1 cellular context compared by ENCODE assay signal in the genomic region with DNA sequence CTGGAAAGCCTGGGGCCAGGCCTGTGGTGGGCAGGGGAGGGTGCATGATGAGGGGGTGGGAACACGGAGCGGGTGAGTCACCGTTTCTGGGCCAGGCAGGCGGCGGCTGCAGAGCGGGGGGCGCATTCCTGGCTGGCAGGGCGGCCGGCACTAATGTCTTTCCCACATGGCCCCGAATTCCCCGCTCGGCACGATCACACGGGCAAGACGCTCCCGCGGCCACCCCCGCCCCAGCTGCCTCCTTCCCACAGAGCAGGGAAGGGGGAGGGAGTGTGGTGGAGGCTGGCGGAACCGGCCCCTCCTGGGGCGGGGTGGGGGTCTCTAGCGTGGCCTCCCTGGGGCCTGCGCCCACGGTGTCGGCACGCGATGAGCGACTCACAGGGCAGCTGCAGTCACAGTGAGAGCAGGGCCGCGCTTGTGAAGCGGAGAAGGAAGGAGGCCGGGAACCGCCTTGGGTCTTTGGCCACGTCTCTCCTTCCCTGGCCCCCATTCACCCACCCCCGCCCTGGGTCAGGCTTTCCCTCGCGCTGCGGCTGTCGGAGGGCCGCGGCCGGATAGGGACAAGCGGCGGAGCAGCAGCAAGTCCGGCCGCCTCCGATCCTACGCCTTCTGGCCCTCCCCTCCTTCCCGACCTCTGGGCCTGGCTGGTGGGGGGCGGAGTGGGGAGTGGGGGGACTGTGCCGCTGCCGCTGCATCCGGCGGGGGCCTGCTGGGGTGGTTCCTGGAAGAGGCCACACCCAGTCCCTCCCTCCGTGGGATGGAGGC.
TF ChIP-seq lines count a peak whose summit lies in the region.

No MANE protein-coding gene starts in this region.

TF ChIP-seq in K562, 482 proteins besides CTCF, POLR2A, EP300 and RAD21 (continued from another document and continues in another):
- TF ChIP-seq, protein P1, sequence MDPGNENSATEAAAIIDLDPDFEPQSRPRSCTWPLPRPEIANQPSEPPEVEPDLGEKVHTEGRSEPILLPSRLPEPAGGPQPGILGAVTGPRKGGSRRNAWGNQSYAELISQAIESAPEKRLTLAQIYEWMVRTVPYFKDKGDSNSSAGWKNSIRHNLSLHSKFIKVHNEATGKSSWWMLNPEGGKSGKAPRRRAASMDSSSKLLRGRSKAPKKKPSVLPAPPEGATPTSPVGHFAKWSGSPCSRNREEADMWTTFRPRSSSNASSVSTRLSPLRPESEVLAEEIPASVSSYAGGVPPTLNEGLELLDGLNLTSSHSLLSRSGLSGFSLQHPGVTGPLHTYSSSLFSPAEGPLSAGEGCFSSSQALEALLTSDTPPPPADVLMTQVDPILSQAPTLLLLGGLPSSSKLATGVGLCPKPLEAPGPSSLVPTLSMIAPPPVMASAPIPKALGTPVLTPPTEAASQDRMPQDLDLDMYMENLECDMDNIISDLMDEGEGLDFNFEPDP (CRISPR knock-in tag; IDR thresholded peaks at IDR 0.05) = no peak
- TF ChIP-seq ZNF143 (CRISPR knock-in tag; IDR thresholded peaks at IDR 0.05) (no peak), RUNX1 (IDR thresholded peaks at IDR 0.05; ENCODE audit: low read depth) (no peak), ZNF140 (CRISPR knock-in tag; IDR thresholded peaks at IDR 0.05) (no peak), MEF2A (IDR thresholded peaks at IDR 0.05; ENCODE audit: control insufficient read depth, low read depth, low read length) (no peak), RNF2 (IDR thresholded peaks at IDR 0.05) (peak; percentile 31), SRSF7 (optimal IDR thresholded peaks at IDR 0.05; ENCODE audit: low read depth, low read length) (no peak), CBX1 (IDR thresholded peaks at IDR 0.05; ENCODE audit: low read depth) (no peak; the same call in none of the 2 replicates), NCOA6 (IDR thresholded peaks at IDR 0.05) (no peak), TAF9B (IDR thresholded peaks at IDR 0.05; ENCODE audit: partially characterized antibody) (peak; percentile 24), ZNF324 (CRISPR knock-in tag; IDR thresholded peaks at IDR 0.05) (no peak), MTA2 (IDR thresholded peaks at IDR 0.05; ENCODE audit: low read depth) (no peak), NR2C2 (CRISPR knock-in tag; IDR thresholded peaks at IDR 0.05) (0 out of 2 replicates have a peak, but pooled peaks have one; percentile 28), NR2C2 (tag; IDR thresholded peaks at IDR 0.05) (peak; percentile 56; the same call in 1 of the 2 replicates), ZNF12 (CRISPR knock-in tag; IDR thresholded peaks at IDR 0.05) (no peak), TGIF2 (CRISPR knock-in tag; IDR thresholded peaks at IDR 0.05) (no peak), MTA1 (IDR thresholded peaks at IDR 0.05; ENCODE audit: borderline replicate concordance) (no peak), ZC3H11A (IDR thresholded peaks at IDR 0.05; ENCODE audit: low read depth, low read length) (no peak), SAFB2 (IDR thresholded peaks at IDR 0.05; ENCODE audit: borderline replicate concordance, low read depth, low read length, severe bottlenecking) (no peak), ERF (CRISPR knock-in tag; IDR thresholded peaks at IDR 0.05) (no peak), POLR2AphosphoS5 (IDR thresholded peaks at IDR 0.05; ENCODE audit: control insufficient read depth, insufficient read depth, low read depth, low read length) (peak; percentile 68), SLC30A9 (CRISPR knock-in tag; IDR thresholded peaks at IDR 0.05) (no peak), ESRRB (CRISPR knock-in tag; IDR thresholded peaks at IDR 0.05; ENCODE audit: borderline replicate concordance) (0 out of 2 replicates have a peak, but pooled peaks have one; percentile 60), FOXK1 (CRISPR knock-in tag; IDR thresholded peaks at IDR 0.05; ENCODE audit: borderline replicate concordance) (no peak), ZNF274 (IDR thresholded peaks at IDR 0.05; ENCODE audit: borderline replicate concordance, low read depth, low read length) (no peak), MBD2 (IDR thresholded peaks at IDR 0.05; ENCODE audit: borderline replicate concordance, low read depth) (no peak; the same call in 1 of the 2 replicates), POLR2H (tag; IDR thresholded peaks at IDR 0.05; ENCODE audit: low read depth) (no peak), PHB (CRISPR knock-in tag; IDR thresholded peaks at IDR 0.05) (no peak), GTF2A2 (tag; IDR thresholded peaks at IDR 0.05) (no peak), HLTF (IDR thresholded peaks at IDR 0.05) (no peak), TAF7 (tag; IDR thresholded peaks at IDR 0.05) (no peak), NR1H2 (CRISPR knock-in tag; IDR thresholded peaks at IDR 0.05) (no peak), TCF7L2 (IDR thresholded peaks at IDR 0.05; ENCODE audit: low read depth, low read length) (no peak), PHF21A (IDR thresholded peaks at IDR 0.05; ENCODE audit: borderline replicate concordance, low read depth) (0 out of 2 replicates have a peak, but pooled peaks have one; percentile 54), ZFP36 (IDR thresholded peaks at IDR 0.05; ENCODE audit: low read depth, low read length, partially characterized antibody) (no peak), HIVEP1 (CRISPR knock-in tag; IDR thresholded peaks at IDR 0.05) (no peak), SMARCE1 (IDR thresholded peaks at IDR 0.05) (peak; percentile 63; the same call in 1 of the 2 replicates), RBM15 (IDR thresholded peaks at IDR 0.05; ENCODE audit: insufficient read depth, low read length) (no peak)
- TF ChIP-seq, protein P2, sequence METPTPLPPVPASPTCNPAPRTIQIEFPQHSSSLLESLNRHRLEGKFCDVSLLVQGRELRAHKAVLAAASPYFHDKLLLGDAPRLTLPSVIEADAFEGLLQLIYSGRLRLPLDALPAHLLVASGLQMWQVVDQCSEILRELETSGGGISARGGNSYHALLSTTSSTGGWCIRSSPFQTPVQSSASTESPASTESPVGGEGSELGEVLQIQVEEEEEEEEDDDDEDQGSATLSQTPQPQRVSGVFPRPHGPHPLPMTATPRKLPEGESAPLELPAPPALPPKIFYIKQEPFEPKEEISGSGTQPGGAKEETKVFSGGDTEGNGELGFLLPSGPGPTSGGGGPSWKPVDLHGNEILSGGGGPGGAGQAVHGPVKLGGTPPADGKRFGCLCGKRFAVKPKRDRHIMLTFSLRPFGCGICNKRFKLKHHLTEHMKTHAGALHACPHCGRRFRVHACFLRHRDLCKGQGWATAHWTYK (CRISPR knock-in tag; IDR thresholded peaks at IDR 0.05) = no peak
- TF ChIP-seq, protein P3, sequence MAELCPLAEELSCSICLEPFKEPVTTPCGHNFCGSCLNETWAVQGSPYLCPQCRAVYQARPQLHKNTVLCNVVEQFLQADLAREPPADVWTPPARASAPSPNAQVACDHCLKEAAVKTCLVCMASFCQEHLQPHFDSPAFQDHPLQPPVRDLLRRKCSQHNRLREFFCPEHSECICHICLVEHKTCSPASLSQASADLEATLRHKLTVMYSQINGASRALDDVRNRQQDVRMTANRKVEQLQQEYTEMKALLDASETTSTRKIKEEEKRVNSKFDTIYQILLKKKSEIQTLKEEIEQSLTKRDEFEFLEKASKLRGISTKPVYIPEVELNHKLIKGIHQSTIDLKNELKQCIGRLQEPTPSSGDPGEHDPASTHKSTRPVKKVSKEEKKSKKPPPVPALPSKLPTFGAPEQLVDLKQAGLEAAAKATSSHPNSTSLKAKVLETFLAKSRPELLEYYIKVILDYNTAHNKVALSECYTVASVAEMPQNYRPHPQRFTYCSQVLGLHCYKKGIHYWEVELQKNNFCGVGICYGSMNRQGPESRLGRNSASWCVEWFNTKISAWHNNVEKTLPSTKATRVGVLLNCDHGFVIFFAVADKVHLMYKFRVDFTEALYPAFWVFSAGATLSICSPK (IDR thresholded peaks at IDR 0.05; ENCODE audit: borderline replicate concordance) = no peak
- TF ChIP-seq, protein P4, sequence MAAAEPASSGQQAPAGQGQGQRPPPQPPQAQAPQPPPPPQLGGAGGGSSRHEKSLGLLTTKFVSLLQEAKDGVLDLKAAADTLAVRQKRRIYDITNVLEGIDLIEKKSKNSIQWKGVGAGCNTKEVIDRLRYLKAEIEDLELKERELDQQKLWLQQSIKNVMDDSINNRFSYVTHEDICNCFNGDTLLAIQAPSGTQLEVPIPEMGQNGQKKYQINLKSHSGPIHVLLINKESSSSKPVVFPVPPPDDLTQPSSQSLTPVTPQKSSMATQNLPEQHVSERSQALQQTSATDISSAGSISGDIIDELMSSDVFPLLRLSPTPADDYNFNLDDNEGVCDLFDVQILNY (CRISPR knock-in tag; IDR thresholded peaks at IDR 0.05) = no peak
- TF ChIP-seq, protein P5, sequence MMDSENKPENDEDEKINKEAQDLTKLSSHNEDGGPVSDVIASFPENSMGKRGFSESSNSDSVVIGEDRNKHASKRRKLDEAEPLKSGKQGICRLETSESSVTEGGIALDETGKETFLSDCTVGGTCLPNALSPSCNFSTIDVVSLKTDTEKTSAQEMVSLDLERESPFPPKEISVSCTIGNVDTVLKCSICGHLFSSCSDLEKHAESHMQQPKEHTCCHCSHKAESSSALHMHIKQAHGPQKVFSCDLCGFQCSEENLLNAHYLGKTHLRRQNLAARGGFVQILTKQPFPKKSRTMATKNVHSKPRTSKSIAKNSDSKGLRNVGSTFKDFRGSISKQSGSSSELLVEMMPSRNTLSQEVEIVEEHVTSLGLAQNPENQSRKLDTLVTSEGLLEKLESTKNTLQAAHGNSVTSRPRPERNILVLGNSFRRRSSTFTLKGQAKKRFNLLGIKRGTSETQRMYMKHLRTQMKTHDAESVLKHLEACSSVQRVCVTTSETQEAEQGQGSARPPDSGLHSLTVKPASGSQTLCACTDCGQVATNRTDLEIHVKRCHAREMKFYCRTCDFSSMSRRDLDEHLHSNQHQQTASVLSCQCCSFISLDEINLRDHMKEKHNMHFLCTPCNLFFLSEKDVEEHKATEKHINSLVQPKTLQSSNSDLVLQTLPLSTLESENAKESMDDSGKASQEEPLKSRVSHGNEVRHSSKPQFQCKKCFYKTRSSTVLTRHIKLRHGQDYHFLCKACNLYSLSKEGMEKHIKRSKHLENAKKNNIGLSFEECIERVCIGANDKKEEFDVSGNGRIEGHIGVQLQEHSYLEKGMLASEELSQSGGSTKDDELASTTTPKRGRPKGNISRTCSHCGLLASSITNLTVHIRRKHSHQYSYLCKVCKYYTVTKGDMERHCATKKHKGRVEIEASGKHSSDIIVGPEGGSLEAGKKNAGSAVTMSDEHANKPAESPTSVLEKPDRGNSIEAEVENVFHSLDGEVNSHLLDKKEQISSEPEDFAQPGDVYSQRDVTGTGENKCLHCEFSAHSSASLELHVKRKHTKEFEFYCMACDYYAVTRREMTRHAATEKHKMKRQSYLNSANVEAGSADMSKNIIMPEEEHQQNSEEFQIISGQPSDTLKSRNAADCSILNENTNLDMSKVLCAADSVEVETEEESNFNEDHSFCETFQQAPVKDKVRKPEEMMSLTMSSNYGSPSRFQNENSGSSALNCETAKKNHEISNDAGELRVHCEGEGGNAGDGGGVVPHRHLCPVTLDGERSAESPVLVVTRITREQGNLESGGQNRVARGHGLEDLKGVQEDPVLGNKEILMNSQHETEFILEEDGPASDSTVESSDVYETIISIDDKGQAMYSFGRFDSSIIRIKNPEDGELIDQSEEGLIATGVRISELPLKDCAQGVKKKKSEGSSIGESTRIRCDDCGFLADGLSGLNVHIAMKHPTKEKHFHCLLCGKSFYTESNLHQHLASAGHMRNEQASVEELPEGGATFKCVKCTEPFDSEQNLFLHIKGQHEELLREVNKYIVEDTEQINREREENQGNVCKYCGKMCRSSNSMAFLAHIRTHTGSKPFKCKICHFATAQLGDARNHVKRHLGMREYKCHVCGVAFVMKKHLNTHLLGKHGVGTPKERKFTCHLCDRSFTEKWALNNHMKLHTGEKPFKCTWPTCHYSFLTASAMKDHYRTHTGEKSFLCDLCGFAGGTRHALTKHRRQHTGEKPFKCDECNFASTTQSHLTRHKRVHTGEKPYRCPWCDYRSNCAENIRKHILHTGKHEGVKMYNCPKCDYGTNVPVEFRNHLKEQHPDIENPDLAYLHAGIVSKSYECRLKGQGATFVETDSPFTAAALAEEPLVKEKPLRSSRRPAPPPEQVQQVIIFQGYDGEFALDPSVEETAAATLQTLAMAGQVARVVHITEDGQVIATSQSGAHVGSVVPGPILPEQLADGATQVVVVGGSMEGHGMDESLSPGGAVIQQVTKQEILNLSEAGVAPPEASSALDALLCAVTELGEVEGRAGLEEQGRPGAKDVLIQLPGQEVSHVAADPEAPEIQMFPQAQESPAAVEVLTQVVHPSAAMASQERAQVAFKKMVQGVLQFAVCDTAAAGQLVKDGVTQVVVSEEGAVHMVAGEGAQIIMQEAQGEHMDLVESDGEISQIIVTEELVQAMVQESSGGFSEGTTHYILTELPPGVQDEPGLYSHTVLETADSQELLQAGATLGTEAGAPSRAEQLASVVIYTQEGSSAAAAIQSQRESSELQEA (IDR thresholded peaks at IDR 0.05; ENCODE audit: low read depth) = no peak
- TF ChIP-seq, protein P6, sequence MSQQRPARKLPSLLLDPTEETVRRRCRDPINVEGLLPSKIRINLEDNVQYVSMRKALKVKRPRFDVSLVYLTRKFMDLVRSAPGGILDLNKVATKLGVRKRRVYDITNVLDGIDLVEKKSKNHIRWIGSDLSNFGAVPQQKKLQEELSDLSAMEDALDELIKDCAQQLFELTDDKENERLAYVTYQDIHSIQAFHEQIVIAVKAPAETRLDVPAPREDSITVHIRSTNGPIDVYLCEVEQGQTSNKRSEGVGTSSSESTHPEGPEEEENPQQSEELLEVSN (IDR thresholded peaks at IDR 0.05; ENCODE audit: borderline replicate concordance in 1 of 2, extremely low read depth in 1 of 2, insufficient read depth in 1 of 2, insufficient read length in 1 of 2, low read depth in 1 of 2, low read length in 1 of 2, poor library complexity in 1 of 2, severe bottlenecking in 1 of 2) = peak in 1 of 2 experiments; percentile 54
- TF ChIP-seq, protein P7, sequence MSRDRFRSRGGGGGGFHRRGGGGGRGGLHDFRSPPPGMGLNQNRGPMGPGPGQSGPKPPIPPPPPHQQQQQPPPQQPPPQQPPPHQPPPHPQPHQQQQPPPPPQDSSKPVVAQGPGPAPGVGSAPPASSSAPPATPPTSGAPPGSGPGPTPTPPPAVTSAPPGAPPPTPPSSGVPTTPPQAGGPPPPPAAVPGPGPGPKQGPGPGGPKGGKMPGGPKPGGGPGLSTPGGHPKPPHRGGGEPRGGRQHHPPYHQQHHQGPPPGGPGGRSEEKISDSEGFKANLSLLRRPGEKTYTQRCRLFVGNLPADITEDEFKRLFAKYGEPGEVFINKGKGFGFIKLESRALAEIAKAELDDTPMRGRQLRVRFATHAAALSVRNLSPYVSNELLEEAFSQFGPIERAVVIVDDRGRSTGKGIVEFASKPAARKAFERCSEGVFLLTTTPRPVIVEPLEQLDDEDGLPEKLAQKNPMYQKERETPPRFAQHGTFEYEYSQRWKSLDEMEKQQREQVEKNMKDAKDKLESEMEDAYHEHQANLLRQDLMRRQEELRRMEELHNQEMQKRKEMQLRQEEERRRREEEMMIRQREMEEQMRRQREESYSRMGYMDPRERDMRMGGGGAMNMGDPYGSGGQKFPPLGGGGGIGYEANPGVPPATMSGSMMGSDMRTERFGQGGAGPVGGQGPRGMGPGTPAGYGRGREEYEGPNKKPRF (IDR thresholded peaks at IDR 0.05; ENCODE audit: low read depth, low read length) = no peak
- TF ChIP-seq, protein P8, sequence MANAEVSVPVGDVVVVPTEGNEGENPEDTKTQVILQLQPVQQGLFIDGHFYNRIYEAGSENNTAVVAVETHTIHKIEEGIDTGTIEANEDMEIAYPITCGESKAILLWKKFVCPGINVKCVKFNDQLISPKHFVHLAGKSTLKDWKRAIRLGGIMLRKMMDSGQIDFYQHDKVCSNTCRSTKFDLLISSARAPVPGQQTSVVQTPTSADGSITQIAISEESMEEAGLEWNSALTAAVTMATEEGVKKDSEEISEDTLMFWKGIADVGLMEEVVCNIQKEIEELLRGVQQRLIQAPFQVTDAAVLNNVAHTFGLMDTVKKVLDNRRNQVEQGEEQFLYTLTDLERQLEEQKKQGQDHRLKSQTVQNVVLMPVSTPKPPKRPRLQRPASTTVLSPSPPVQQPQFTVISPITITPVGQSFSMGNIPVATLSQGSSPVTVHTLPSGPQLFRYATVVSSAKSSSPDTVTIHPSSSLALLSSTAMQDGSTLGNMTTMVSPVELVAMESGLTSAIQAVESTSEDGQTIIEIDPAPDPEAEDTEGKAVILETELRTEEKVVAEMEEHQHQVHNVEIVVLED (CRISPR knock-in tag; IDR thresholded peaks at IDR 0.05) = no peak
